In genomic region chr9:114416290-114416689, GRCh38 we compare ENCODE assay signal across 17 cellular contexts.
"Had no signal": no experiment of that assay in that cellular context is flagged by ENCODE, and none has a peak within 500 bp of the region (broad histone marks: within the 10 kb centered on the region; RNA-seq: fewer than 3 reads in every experiment).

No MANE protein-coding gene starts in this region.

- H3K36me3 ChIP-seq: cardiac muscle cell, gastrocnemius medialis, left lung, thyroid gland had no signal

- H3K9me3 ChIP-seq: gastrocnemius medialis, left lung, spleen, thyroid gland had no signal

- ATAC-seq: activated CD4-positive, CD25-positive, alpha-beta regulatory T cell treated with anti-CD3 and anti-CD28 coated beads, Interleukin-2, amount 50 U/mL, for 24 hours; activated naive CD4-positive, alpha-beta T cell treated with anti-CD3 and anti-CD28 coated beads, Interleukin-2, amount 50 U/mL, for 72 hours; activated T-cell treated with anti-CD3 and anti-CD28 coated beads, Interleukin-2, amount 50 U/mL, for 72 hours; gastrocnemius medialis; left lung had no signal

- H3K27ac ChIP-seq: cardiac muscle cell, epithelial cell of prostate, gastrocnemius medialis, thyroid gland had no signal

- FAIRE-seq: urothelium cell line had no signal

- DNase-seq: activated CD4-positive, alpha-beta T cell treated with anti-CD3 and anti-CD28 coated beads, Interleukin-2, amount 10 ng/mL, durations not matched to agents 7 days and 5 days; activated gamma-delta T cell; activated T-cell treated with anti-CD3 and anti-CD28 coated beads, Interleukin-2, amount 50 U/mL, for 72 hours; amniotic stem cell; dorsolateral prefrontal cortex; endodermal cell; gastrocnemius medialis; retina; spleen; stimulated activated naive CD4-positive, alpha-beta T cell; thyroid gland had no signal

- H3K4me1 ChIP-seq: gastrocnemius medialis, left lung, thyroid gland had no signal

- H3K27me3 ChIP-seq: cardiac muscle cell, dorsolateral prefrontal cortex, gastrocnemius medialis, left lung, spleen, thyroid gland had no signal

- H3K4me3 ChIP-seq: cardiac muscle cell, dorsolateral prefrontal cortex, gastrocnemius medialis, left lung, spleen, thyroid gland had no signal
